8 cellular contexts compared by ENCODE assay signal in genomic region chr3:48739955-48740823, GRCh38. TPM values are rescaled to one million over a fixed set of nuclear protein-coding genes. Genes with fewer than 3 reads are reported as not detected.
A peak's percentile ranks its signal among the peaks of the same experiment; 100 is the strongest.
DNase-seq lines count a peak whose midpoint lies in the region; ATAC-seq, FAIRE-seq and TF ChIP-seq lines count a peak whose summit lies in the region.

No MANE protein-coding gene starts in this region.

- peak; percentile 91 for FAIRE-seq in GM12892 (lab: Jason Lieb, UNC)
- no peak for FAIRE-seq in frontal cortex (lab: Jason Lieb, UNC)

- DNase-seq in GM12892 (ENCODE audit: insufficient read length): peak; percentile 85
- DNase-seq in SHP77 (lab: John Stamatoyannopoulos, UW): peak; percentile 70 to 76
- DNase-seq in activated naive CD4-positive, alpha-beta T cell treated with Interleukin-2 at 50 U/mL for 16 hours: peak; percentile 50
- DNase-seq in frontal cortex (ENCODE audit: low spot score in 2 of 2): peak; percentile 78 to 87
- peak; percentile 13 for DNase-seq in non-pigmented ciliary epithelial cell (ENCODE audit: low read depth)
- DNase-seq in NCI-H1930 (lab: John Stamatoyannopoulos, UW): no peak

- no peaks in the 10 kb centered on the region for H3K4me1 ChIP-seq in thymus (ENCODE audit: control insufficient read depth, insufficient read depth, low read length)

- no peak for TF ChIP-seq POLR2A in GM12892 (IDR thresholded peaks at IDR 0.05; ENCODE audit: low read depth, low read length)

- no peaks in the 10 kb centered on the region for H3K9me3 ChIP-seq in thymus (ENCODE audit: control insufficient read depth)

- H3K4me3 ChIP-seq in thymus (ENCODE audit: low read length): no peak overlapping the region

- H3K36me3 ChIP-seq in thymus (ENCODE audit: control insufficient read depth, insufficient read depth): no peaks in the 10 kb centered on the region

- WGBS in thymus: 40% methylated on average over 15 of the region's 15 CpGs

- ATAC-seq in HG03095 (IDR thresholded peaks at IDR 0.05; ENCODE audit: unreplicated experiment): peak; percentile 73

- no peaks in the 10 kb centered on the region for H3K27me3 ChIP-seq in thymus (ENCODE audit: control insufficient read depth, insufficient read depth)

- peak overlapping the region; percentile 2 for H3K27ac ChIP-seq in thymus (ENCODE audit: low read depth)

RNA-seq across cellular contexts. Expression of gene IP6K2, which starts 23.2 kb away (rescaled TPM):
- 49.5 TPM for polyA plus RNA-seq in GM12892 (2012; ENCODE audit: missing spikeins)
- 94.2 TPM for total RNA-seq in frontal cortex
- 134 TPM for polyA plus RNA-seq in thymus

RNA-seq across cellular contexts. Expression of gene NCKIPSD, which starts 54.5 kb away (rescaled TPM):
- 20.2 TPM for polyA plus RNA-seq in GM12892 (2012; ENCODE audit: missing spikeins)
- total RNA-seq in frontal cortex: 6.1 TPM
- polyA plus RNA-seq in thymus: 7.0 TPM

Comparison
In these comparisons a context has a peak if more than half of its experiments do, and no peak if none do; other contexts are left out.
1. DNase-seq: peak in GM12892 (single experiment), SHP77 (2 of 2), activated naive CD4-positive, alpha-beta T cell treated with Interleukin-2 at 50 U/mL for 16 hours (single experiment), frontal cortex (2 of 2) and non-pigmented ciliary epithelial cell (single experiment); none in NCI-H1930 (0 of 2).